In the genomic region with DNA sequence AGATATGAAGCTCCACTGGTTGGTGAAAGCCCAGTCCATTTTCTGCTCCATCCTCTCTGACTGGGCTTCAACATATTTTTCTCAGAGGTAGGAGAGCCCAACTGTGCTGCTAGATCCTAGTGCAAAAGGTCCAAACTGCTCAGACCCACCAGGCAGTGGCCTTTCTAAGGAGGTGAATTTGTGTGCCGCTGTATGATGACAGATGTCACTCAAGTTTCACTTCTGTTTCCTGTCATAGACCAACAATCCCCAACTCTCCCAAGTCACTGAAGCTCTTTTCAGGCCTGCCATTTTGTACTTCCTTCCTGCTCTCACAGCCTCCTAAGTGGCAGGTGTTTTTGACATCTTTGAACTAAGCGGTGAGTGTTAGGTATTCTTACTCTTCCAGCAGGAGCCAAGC, we compare ENCODE assay signal across 11 cellular contexts. TPM values are rescaled to one million over a fixed set of nuclear protein-coding genes. Genes with fewer than 3 reads are reported as not detected.
DNase-seq lines count a peak whose midpoint lies in the region; ATAC-seq and TF ChIP-seq lines count a peak whose summit lies in the region.
"Had no signal": no experiment of that assay in that cellular context is flagged by ENCODE, and none has a peak within 500 bp of the region (broad histone marks: within the 10 kb centered on the region; RNA-seq: fewer than 3 reads in every experiment).

No MANE protein-coding gene starts in this region.

- H2AFZ ChIP-seq in GM23338: no peak overlapping the region

- peaks cover 42% of the 10 kb centered on the region for H3K4me1 Mint-ChIP-seq in dendritic cell treated with granulocyte-macrophage colony-stimulating factor and Interleukin-4, amounts not matched to agents 40 ng/mL and 50 ng/mL, for 4 days (ENCODE audit: low read depth)
- H3K4me1 Mint-ChIP-seq in GM23338: peaks cover 5% of the 10 kb centered on the region; the same call in 1 of the 3 replicates

- H3K4me3 ChIP-seq in GM23338: no peak overlapping the region
- no peak overlapping the region for H3K4me3 ChIP-seq in HAP-1

- peaks cover 8% of the 10 kb centered on the region for H3K27me3 Mint-ChIP-seq in dendritic cell treated with granulocyte-macrophage colony-stimulating factor and Interleukin-4, amounts not matched to agents 40 ng/mL and 50 ng/mL, for 4 days
- H3K27me3 Mint-ChIP-seq in GM23338 (ENCODE audit: insufficient read depth, low read depth, poor library complexity): peaks cover 26% of the 10 kb centered on the region

- no peak for TF ChIP-seq CTCF in GM23338 (conservative IDR thresholded peaks at IDR 0.05; ENCODE audit: low read depth in 2 of 2)

- H3K27ac Mint-ChIP-seq in dendritic cell treated with granulocyte-macrophage colony-stimulating factor and Interleukin-4, amounts not matched to agents 40 ng/mL and 50 ng/mL, for 4 days: peak overlapping the region; percentile 68
- no peak overlapping the region for H3K27ac Mint-ChIP-seq in GM23338

- no peak for DNase-seq in GM23338 (ENCODE audit: low spot score)
- no peak for DNase-seq in HAP-1 (ENCODE audit: low spot score in 2 of 2)
- DNase-seq in NCI-H2029 (lab: John Stamatoyannopoulos, UW): no peak
- no peak for DNase-seq in DMS79 (lab: John Stamatoyannopoulos, UW)
- DNase-seq: mesenchymal stem cell, NCI-H774 had no signal

- H3K36me3 ChIP-seq in GM23338 (ENCODE audit: insufficient read depth): no peaks in the 10 kb centered on the region
- no peaks in the 10 kb centered on the region for H3K36me3 ChIP-seq in HAP-1 (replicated peaks)

- H3K4me3 Mint-ChIP-seq in dendritic cell treated with granulocyte-macrophage colony-stimulating factor and Interleukin-4, amounts not matched to agents 40 ng/mL and 50 ng/mL, for 4 days: no peak overlapping the region
- no peak overlapping the region for H3K4me3 Mint-ChIP-seq in GM23338

- no peak overlapping the region for H3K27ac ChIP-seq in GM23338 (ENCODE audit: low read depth)

- H3K4me2 ChIP-seq in GM23338: no peak overlapping the region

- no peaks in the 10 kb centered on the region for H3K4me1 ChIP-seq in GM23338 (ENCODE audit: insufficient read depth)
- peaks cover 3% of the 10 kb centered on the region; the same call in 1 of the 2 replicates for H3K4me1 ChIP-seq in HAP-1

- peaks cover 5% of the 10 kb centered on the region for H3K9me3 Mint-ChIP-seq in dendritic cell treated with granulocyte-macrophage colony-stimulating factor and Interleukin-4, amounts not matched to agents 40 ng/mL and 50 ng/mL, for 4 days
- peaks cover 6% of the 10 kb centered on the region; the same call in 2 of the 3 replicates for H3K9me3 Mint-ChIP-seq in GM23338

- H4K20me1 ChIP-seq in GM23338 (replicated peaks; ENCODE audit: insufficient read depth): no peaks in the 10 kb centered on the region

- H3K9me3 ChIP-seq in HAP-1: no peaks in the 10 kb centered on the region

- 0 out of 2 replicates have a peak, but pooled peaks cover 11% of the 10 kb centered on the region for H3F3A ChIP-seq in GM23338 (replicated peaks; ENCODE audit: low read depth)

- H3K36me3 Mint-ChIP-seq in dendritic cell treated with granulocyte-macrophage colony-stimulating factor and Interleukin-4, amounts not matched to agents 40 ng/mL and 50 ng/mL, for 4 days (ENCODE audit: low read depth): no peaks in the 10 kb centered on the region
- H3K36me3 Mint-ChIP-seq in GM23338 (ENCODE audit: low read depth): no peaks in the 10 kb centered on the region

- in situ Hi-C loops in HAP-1 (cut with MboI; ENCODE audit: low sequenced_read_pairs): no loop called here

- H3K27me3 ChIP-seq in GM23338 (ENCODE audit: insufficient read depth) (peaks cover 14% of the 10 kb centered on the region; the same call in 1 of the 2 replicates), HAP-1 (ENCODE audit: low read depth) (no peaks in the 10 kb centered on the region)

- peaks cover 7% of the 10 kb centered on the region; the same call in 1 of the 2 replicates for H3K9me2 ChIP-seq in GM23338 (ENCODE audit: insufficient read depth)

- ATAC-seq in GM18520 (IDR thresholded peaks at IDR 0.05; ENCODE audit: unreplicated experiment): peak; percentile 72
- ATAC-seq in GM21423 (IDR thresholded peaks at IDR 0.05; ENCODE audit: unreplicated experiment): peak; percentile 84
- ATAC-seq in HG03280 (IDR thresholded peaks at IDR 0.05; ENCODE audit: unreplicated experiment): peak; percentile 61
- ATAC-seq in GM23338: no peak

- intact Hi-C loops in dendritic cell treated with granulocyte-macrophage colony-stimulating factor and Interleukin-4, amounts not matched to agents 40 ng/mL and 50 ng/mL, for 4 days (cut with micrococcal nuclease): no loop called here

- no peaks in the 10 kb centered on the region for H3K79me2 ChIP-seq in GM23338 (replicated peaks; ENCODE audit: insufficient read depth)

TF ChIP-seq in GM23338, 12 proteins besides CTCF, POLR2A, EP300 and RAD21 (continues in another document):
- no peak for TF ChIP-seq NANOG (IDR thresholded peaks at IDR 0.05; ENCODE audit: borderline replicate concordance)
- TF ChIP-seq, protein P1, sequence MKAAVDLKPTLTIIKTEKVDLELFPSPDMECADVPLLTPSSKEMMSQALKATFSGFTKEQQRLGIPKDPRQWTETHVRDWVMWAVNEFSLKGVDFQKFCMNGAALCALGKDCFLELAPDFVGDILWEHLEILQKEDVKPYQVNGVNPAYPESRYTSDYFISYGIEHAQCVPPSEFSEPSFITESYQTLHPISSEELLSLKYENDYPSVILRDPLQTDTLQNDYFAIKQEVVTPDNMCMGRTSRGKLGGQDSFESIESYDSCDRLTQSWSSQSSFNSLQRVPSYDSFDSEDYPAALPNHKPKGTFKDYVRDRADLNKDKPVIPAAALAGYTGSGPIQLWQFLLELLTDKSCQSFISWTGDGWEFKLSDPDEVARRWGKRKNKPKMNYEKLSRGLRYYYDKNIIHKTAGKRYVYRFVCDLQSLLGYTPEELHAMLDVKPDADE (IDR thresholded peaks at IDR 0.05): no peak
- no peak for TF ChIP-seq EZH2phosphoT487 (IDR thresholded peaks at IDR 0.05; ENCODE audit: unreplicated experiment)
- TF ChIP-seq ZNF331 (CRISPR knock-in tag; IDR thresholded peaks at IDR 0.05; ENCODE audit: low read depth): no peak
- TF ChIP-seq CREB1 (CRISPR knock-in tag; IDR thresholded peaks at IDR 0.05; ENCODE audit: low read depth): no peak
- TF ChIP-seq STAT1 (IDR thresholded peaks at IDR 0.05; ENCODE audit: unreplicated experiment): no peak
- no peak for TF ChIP-seq ZNF114 (CRISPR knock-in tag; IDR thresholded peaks at IDR 0.05)
- TF ChIP-seq, protein P2, sequence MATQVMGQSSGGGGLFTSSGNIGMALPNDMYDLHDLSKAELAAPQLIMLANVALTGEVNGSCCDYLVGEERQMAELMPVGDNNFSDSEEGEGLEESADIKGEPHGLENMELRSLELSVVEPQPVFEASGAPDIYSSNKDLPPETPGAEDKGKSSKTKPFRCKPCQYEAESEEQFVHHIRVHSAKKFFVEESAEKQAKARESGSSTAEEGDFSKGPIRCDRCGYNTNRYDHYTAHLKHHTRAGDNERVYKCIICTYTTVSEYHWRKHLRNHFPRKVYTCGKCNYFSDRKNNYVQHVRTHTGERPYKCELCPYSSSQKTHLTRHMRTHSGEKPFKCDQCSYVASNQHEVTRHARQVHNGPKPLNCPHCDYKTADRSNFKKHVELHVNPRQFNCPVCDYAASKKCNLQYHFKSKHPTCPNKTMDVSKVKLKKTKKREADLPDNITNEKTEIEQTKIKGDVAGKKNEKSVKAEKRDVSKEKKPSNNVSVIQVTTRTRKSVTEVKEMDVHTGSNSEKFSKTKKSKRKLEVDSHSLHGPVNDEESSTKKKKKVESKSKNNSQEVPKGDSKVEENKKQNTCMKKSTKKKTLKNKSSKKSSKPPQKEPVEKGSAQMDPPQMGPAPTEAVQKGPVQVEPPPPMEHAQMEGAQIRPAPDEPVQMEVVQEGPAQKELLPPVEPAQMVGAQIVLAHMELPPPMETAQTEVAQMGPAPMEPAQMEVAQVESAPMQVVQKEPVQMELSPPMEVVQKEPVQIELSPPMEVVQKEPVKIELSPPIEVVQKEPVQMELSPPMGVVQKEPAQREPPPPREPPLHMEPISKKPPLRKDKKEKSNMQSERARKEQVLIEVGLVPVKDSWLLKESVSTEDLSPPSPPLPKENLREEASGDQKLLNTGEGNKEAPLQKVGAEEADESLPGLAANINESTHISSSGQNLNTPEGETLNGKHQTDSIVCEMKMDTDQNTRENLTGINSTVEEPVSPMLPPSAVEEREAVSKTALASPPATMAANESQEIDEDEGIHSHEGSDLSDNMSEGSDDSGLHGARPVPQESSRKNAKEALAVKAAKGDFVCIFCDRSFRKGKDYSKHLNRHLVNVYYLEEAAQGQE (IDR thresholded peaks at IDR 0.05; ENCODE audit: unreplicated experiment): no peak

RNA-seq across cellular contexts. Expression of a gene that starts 16.4 kb away (rescaled TPM):
- 1.6 and 2.0 TPM in 2 replicates for total RNA-seq in GM23338 (2014; rRNA removed; shearing (Covaris generic))
- polyA plus RNA-seq in GM23338 (2016; fragmentation: Nextera tagmentation; extraction: Ambion mirVana): 0.29 and 0.45 TPM in 2 replicates

RNA-seq across cellular contexts. Expression of a gene that starts 20.6 kb away (rescaled TPM):
- 2.3 and 5.1 TPM in 2 replicates for total RNA-seq in GM23338 (2014; rRNA removed; shearing (Covaris generic))
- 3.7 and 5.0 TPM in 2 replicates for polyA plus RNA-seq in GM23338 (2016; fragmentation: Nextera tagmentation; extraction: Ambion mirVana)

RNA-seq across cellular contexts. Expression of a gene that starts 26.5 kb away (rescaled TPM):
- total RNA-seq in GM23338 (2014; rRNA removed; shearing (Covaris generic)): not detected in 2 replicates
- not detected in 2 replicates for polyA plus RNA-seq in GM23338 (2016; fragmentation: Nextera tagmentation; extraction: Ambion mirVana)
- total RNA-seq: H1 had no signal
- polyA plus RNA-seq: H1 had no signal
